In genomic region chr1:24743404-24744211, GRCh38 we compare ENCODE assay signal across 8 cellular contexts. TPM values are rescaled to one million over a fixed set of nuclear protein-coding genes. Genes with fewer than 3 reads are reported as not detected.
DNase-seq lines count a peak whose midpoint lies in the region; ATAC-seq and TF ChIP-seq lines count a peak whose summit lies in the region.

No MANE protein-coding gene starts in this region.

- peak overlapping the region; percentile 65 to 82 (median 75) for H3K4me3 Mint-ChIP-seq in naive B cell

- peak overlapping the region in 1 of 2 donors; percentile 72 for H3K27ac ChIP-seq in testis

- WGBS in testis, 2 donors: 46 to 51% methylated on average over 10 of the region's 10 CpGs

- no peaks in the 10 kb centered on the region for H3K36me3 Mint-ChIP-seq in naive B cell

- no peak for TF ChIP-seq POLR2A in testis (IDR thresholded peaks at IDR 0.05)

- peak; percentile 71 for DNase-seq in Daoy (ENCODE audit: low read depth)
- DNase-seq in NCI-H146 (lab: John Stamatoyannopoulos, UW): peak; percentile 37
- DNase-seq in choroid plexus epithelial cell (ENCODE audit: low read depth): peak; percentile 91
- no peak for DNase-seq in naive B cell
- no peak for DNase-seq in testis
- no peak for DNase-seq in DMS153 treated with DMSO at 0.1 percent for 48 hours (lab: John Stamatoyannopoulos, UW; ENCODE audit: unreplicated experiment)
- no peak for DNase-seq in NCI-H2029 treated with DMSO at 0.1 percent for 48 hours (lab: John Stamatoyannopoulos, UW)

- H3K9me3 Mint-ChIP-seq in naive B cell: no peaks in the 10 kb centered on the region

- no peaks in the 10 kb centered on the region for H3K27me3 ChIP-seq in testis

- H3K27ac Mint-ChIP-seq in naive B cell: peak overlapping the region; percentile 80 to 96 (median 90)

- no peaks in the 10 kb centered on the region for H3K9me3 ChIP-seq in testis

- peaks cover 42 to 73% (median 58%) of the 10 kb centered on the region in 3 donors for H3K4me1 Mint-ChIP-seq in naive B cell

- no peaks in the 10 kb centered on the region for H3K36me3 ChIP-seq in testis (ENCODE audit: low read depth, missing control alignments)

- intact Hi-C loops in testis (cut with DNase I; ENCODE audit: low total_unique reads): no loop called here

- H3K4me1 ChIP-seq in testis: peaks cover 11% of the 10 kb centered on the region

- TF ChIP-seq CTCF in choroid plexus epithelial cell (conservative IDR thresholded peaks at IDR 0.05; ENCODE audit: low read depth, low read length): no peak
- TF ChIP-seq CTCF in testis (IDR thresholded peaks at IDR 0.05): no peak

- no peaks in the 10 kb centered on the region for H3K27me3 Mint-ChIP-seq in naive B cell

- no peak for ATAC-seq in naive B cell (ENCODE audit: low read depth in 2 of 2)
- no peak for ATAC-seq in GM18502 (IDR thresholded peaks at IDR 0.05; ENCODE audit: poor library complexity, unreplicated experiment)

- H3K4me3 ChIP-seq in choroid plexus epithelial cell (ENCODE audit: low read depth, low read length) (no peak overlapping the region), testis (no peak overlapping the region)

RNA-seq across cellular contexts. Expression of gene CLIC4, which starts 1.6 kb away (rescaled TPM):
- 226 and 245 TPM in 2 replicates for total RNA-seq in Daoy (2014; rRNA removed; shearing (Covaris generic))
- polyA plus RNA-seq in naive B cell (ENCODE audit: low read depth in 6 of 6) (100 to 1,000 TPM in 1 of 6 donors, 10 to 100 TPM in 5; 76.7 to 108 (median 92.1) TPM), testis (ENCODE audit: insufficient read depth, low read depth, low replicate concordance) (72.4 TPM)
- total RNA-seq in testis: 10 to 100 TPM; 47.2 to 48.8 TPM

Comparison
In these comparisons a context has a peak if more than half of its experiments do, and no peak if none do; other contexts are left out.
1. DNase-seq: peak in Daoy (single experiment), NCI-H146 (single experiment) and choroid plexus epithelial cell (single experiment); none in naive B cell (single experiment), testis (single experiment), DMS153 treated with DMSO at 0.1 percent for 48 hours (single experiment) and NCI-H2029 treated with DMSO at 0.1 percent for 48 hours (single experiment).